ENCODE assay signal across 1 cellular context in genomic region chr3:13894812-13895154, GRCh38.
TF ChIP-seq lines count a peak whose summit lies in the region.

No MANE protein-coding gene starts in this region.

TF ChIP-seq in K562, 482 proteins besides CTCF, POLR2A, EP300 and RAD21:
- TF ChIP-seq ZBTB33 (CRISPR knock-in tag; IDR thresholded peaks at IDR 0.05), result 0 out of 2 replicates have a peak, but pooled peaks have one; percentile 13
- no peak for TF ChIP-seq ZEB2 (IDR thresholded peaks at IDR 0.05)
